1 cellular context compared by ENCODE assay signal in the genomic region with DNA sequence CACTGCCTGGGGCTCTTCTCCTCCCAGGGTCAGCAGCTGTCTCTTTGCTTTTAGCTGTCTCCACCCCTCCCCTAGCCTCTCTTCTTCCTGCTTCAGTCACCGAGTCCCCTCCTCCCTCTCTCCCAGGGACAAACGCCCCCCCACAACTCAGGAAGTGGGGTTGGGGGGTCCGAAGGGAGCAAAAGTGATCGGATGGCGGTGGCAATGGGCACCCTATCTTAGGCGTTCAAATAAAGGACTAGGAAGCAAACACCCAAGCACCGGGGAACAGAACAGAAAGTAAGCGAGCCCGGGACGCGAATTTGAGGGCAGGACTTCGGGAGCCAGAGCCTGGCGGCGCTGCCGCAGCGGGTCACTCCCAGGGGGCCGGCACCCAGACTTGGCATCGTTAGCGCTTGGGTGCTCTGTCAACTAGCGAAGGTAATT.
TF ChIP-seq lines count a peak whose summit lies in the region.

No MANE protein-coding gene starts in this region.

TF ChIP-seq in liver, 16 proteins besides CTCF, POLR2A, EP300 and RAD21 (continued from another document):
- TF ChIP-seq, protein P1, sequence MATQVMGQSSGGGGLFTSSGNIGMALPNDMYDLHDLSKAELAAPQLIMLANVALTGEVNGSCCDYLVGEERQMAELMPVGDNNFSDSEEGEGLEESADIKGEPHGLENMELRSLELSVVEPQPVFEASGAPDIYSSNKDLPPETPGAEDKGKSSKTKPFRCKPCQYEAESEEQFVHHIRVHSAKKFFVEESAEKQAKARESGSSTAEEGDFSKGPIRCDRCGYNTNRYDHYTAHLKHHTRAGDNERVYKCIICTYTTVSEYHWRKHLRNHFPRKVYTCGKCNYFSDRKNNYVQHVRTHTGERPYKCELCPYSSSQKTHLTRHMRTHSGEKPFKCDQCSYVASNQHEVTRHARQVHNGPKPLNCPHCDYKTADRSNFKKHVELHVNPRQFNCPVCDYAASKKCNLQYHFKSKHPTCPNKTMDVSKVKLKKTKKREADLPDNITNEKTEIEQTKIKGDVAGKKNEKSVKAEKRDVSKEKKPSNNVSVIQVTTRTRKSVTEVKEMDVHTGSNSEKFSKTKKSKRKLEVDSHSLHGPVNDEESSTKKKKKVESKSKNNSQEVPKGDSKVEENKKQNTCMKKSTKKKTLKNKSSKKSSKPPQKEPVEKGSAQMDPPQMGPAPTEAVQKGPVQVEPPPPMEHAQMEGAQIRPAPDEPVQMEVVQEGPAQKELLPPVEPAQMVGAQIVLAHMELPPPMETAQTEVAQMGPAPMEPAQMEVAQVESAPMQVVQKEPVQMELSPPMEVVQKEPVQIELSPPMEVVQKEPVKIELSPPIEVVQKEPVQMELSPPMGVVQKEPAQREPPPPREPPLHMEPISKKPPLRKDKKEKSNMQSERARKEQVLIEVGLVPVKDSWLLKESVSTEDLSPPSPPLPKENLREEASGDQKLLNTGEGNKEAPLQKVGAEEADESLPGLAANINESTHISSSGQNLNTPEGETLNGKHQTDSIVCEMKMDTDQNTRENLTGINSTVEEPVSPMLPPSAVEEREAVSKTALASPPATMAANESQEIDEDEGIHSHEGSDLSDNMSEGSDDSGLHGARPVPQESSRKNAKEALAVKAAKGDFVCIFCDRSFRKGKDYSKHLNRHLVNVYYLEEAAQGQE (IDR thresholded peaks at IDR 0.05) = no peak
- TF ChIP-seq HNF4G (IDR thresholded peaks at IDR 0.05) (no peak), SP1 (IDR thresholded peaks at IDR 0.05) (no peak), FOXA1 (IDR thresholded peaks at IDR 0.05) (no peak), YY1 (IDR thresholded peaks at IDR 0.05) (no peak), JUND (IDR thresholded peaks at IDR 0.05) (no peak), RXRA (IDR thresholded peaks at IDR 0.05) (no peak), HNF4A (conservative IDR thresholded peaks at IDR 0.05) (no peak), FOXA2 (IDR thresholded peaks at IDR 0.05) (no peak), EGR1 (IDR thresholded peaks at IDR 0.05; ENCODE audit: low read depth in 2 of 2) (no peak)
- TF ChIP-seq, protein P2, sequence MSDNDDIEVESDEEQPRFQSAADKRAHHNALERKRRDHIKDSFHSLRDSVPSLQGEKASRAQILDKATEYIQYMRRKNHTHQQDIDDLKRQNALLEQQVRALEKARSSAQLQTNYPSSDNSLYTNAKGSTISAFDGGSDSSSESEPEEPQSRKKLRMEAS (IDR thresholded peaks at IDR 0.05) = no peak
- TF ChIP-seq, protein P3, sequence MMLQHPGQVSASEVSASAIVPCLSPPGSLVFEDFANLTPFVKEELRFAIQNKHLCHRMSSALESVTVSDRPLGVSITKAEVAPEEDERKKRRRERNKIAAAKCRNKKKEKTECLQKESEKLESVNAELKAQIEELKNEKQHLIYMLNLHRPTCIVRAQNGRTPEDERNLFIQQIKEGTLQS (IDR thresholded peaks at IDR 0.05) = no peak
TF ChIP-seq in liver: peak in this region for 0.
